Comparison of ENCODE assay signal across 31 cellular contexts in genomic region chr3:110789315-110789714, GRCh38.
A peak's percentile ranks its signal among the peaks of the same experiment; 100 is the strongest.
DNase-seq lines count a peak whose midpoint lies in the region; ATAC-seq and TF ChIP-seq lines count a peak whose summit lies in the region.
"Had no signal": no experiment of that assay in that cellular context is flagged by ENCODE, and none has a peak within 500 bp of the region (broad histone marks: within the 10 kb centered on the region; RNA-seq: fewer than 3 reads in every experiment).

No MANE protein-coding gene starts in this region.

- H3K9ac ChIP-seq in GM23248, result no peak overlapping the region
- H3K9ac ChIP-seq: BLaER1 treated with 17β-estradiol and CSF1 and Interleukin-3, amounts not matched to agents 10 nM and 100 nM had no signal

- H3K4me3 ChIP-seq in ACC112 (ENCODE audit: low read depth, low read length) (no peak overlapping the region), GM23248 (peak overlapping the region; percentile 29; the same call in 1 of the 2 replicates), astrocyte of the spinal cord (ENCODE audit: low read depth, low read length) (no peak overlapping the region), fibroblast of the aortic adventitia (ENCODE audit: low read depth, low read length) (no peak overlapping the region), left lung (no peak overlapping the region), right cardiac atrium (ENCODE audit: low read length) (no peak overlapping the region)
- H3K4me3 ChIP-seq: BLaER1 treated with 17β-estradiol and CSF1 and Interleukin-3, amounts not matched to agents 10 nM and 100 nM; breast epithelium; hepatocyte; left ventricle myocardium inferior; ovary; spleen; suprapubic skin had no signal

- H3K27ac ChIP-seq in ACC112 (ENCODE audit: low read depth, low read length) (peak overlapping the region; percentile 34), GM23248 (peak overlapping the region; percentile 58), left lung (no peak overlapping the region), right cardiac atrium (ENCODE audit: low read length) (no peak overlapping the region)
- H3K27ac ChIP-seq: BLaER1 treated with 17β-estradiol and CSF1 and Interleukin-3, amounts not matched to agents 10 nM and 100 nM; breast epithelium; foreskin keratinocyte; hepatocyte; left ventricle myocardium inferior; ovary; spleen; suprapubic skin had no signal

- H3K4me2 ChIP-seq in GM23248 (ENCODE audit: unreplicated experiment), result peak overlapping the region; percentile 50
- H3K4me2 ChIP-seq: BLaER1 treated with 17β-estradiol and CSF1 and Interleukin-3, amounts not matched to agents 10 nM and 100 nM; hepatocyte had no signal

- intact Hi-C loops in left lung (cut with DNase I), result no loop called here
- intact Hi-C loops in right cardiac atrium (cut with DNase I), result no loop called here

- WGBS in GM23248 (ENCODE audit: low coverage in 1 of 2, low lambda C conversion rate in 2 of 2, missing lambda C conversion rate in 2 of 2), 2 experiments, result 4 to 13% methylated on average over 2 of the region's 2 CpGs
- whole genome bisulfite sequencing in right cardiac atrium, result 83% methylated on average over 2 of the region's 2 CpGs

- H2AFZ ChIP-seq in ACC112 (ENCODE audit: low read length, unreplicated experiment) (peak overlapping the region; percentile 14), GM23248 (peak overlapping the region; percentile 58)
- H2AFZ ChIP-seq: hepatocyte had no signal

- H4K20me1 ChIP-seq in GM23248 (ENCODE audit: insufficient read depth), result no peaks in the 10 kb centered on the region
- H4K20me1 ChIP-seq: BLaER1 treated with 17β-estradiol and CSF1 and Interleukin-3, amounts not matched to agents 10 nM and 100 nM had no signal

- in situ Hi-C loops in GM23248 (cut with MboI) (no loop called here), astrocyte of the spinal cord (cut with HindIII; ENCODE audit: low sequenced_read_pairs) (no loop called here)

- no peaks in the 10 kb centered on the region for H3K27me3 ChIP-seq in ACC112 (ENCODE audit: insufficient read depth, low read length)
- H3K27me3 ChIP-seq in GM23248 (replicated peaks; ENCODE audit: insufficient read depth), result no peaks in the 10 kb centered on the region
- no peaks in the 10 kb centered on the region for H3K27me3 ChIP-seq in left lung
- H3K27me3 ChIP-seq in right cardiac atrium (ENCODE audit: control insufficient read depth, insufficient read depth), result no peaks in the 10 kb centered on the region
- H3K27me3 ChIP-seq: BLaER1 treated with 17β-estradiol and CSF1 and Interleukin-3, amounts not matched to agents 10 nM and 100 nM; breast epithelium; foreskin keratinocyte; hepatocyte; ovary; spleen; suprapubic skin had no signal

- ATAC-seq in HG03039 (IDR thresholded peaks at IDR 0.05; ENCODE audit: unreplicated experiment) (no peak), left lobe of liver (no peak), left lung (no peak), right cardiac atrium (no peak)
- ATAC-seq: foreskin keratinocyte; natural killer cell; stimulated activated memory B cell treated with anti-CD40 and anti-IgM and Interleukin-4, amounts not matched to agents 10 μg/mL and 1 μg/mL and 100 μg/mL, for 72 hours had no signal

- no peaks in the 10 kb centered on the region for H3K9me2 ChIP-seq in GM23248 (ENCODE audit: insufficient read depth)

- no peaks in the 10 kb centered on the region; the same call in 1 of the 2 replicates for H3K36me3 ChIP-seq in ACC112 (ENCODE audit: insufficient read depth, low read length)
- no peaks in the 10 kb centered on the region for H3K36me3 ChIP-seq in GM23248 (ENCODE audit: low read depth)
- H3K36me3 ChIP-seq in left lung, result no peaks in the 10 kb centered on the region
- H3K36me3 ChIP-seq: BLaER1 treated with 17β-estradiol and CSF1 and Interleukin-3, amounts not matched to agents 10 nM and 100 nM; left ventricle myocardium inferior; ovary; spleen; suprapubic skin had no signal

- peaks cover 22% of the 10 kb centered on the region for H3K4me1 ChIP-seq in ACC112 (ENCODE audit: control insufficient read depth, insufficient read depth, low read length, unreplicated experiment)
- H3K4me1 ChIP-seq in GM23248 (ENCODE audit: insufficient read depth), result peaks cover 39% of the 10 kb centered on the region
- H3K4me1 ChIP-seq in left lung, result no peaks in the 10 kb centered on the region
- H3K4me1 ChIP-seq in right cardiac atrium (ENCODE audit: control insufficient read depth, insufficient read depth, low read length), result no peaks in the 10 kb centered on the region
- H3K4me1 ChIP-seq: BLaER1 treated with 17β-estradiol and CSF1 and Interleukin-3, amounts not matched to agents 10 nM and 100 nM; breast epithelium; foreskin keratinocyte; left ventricle myocardium inferior; spleen; suprapubic skin had no signal

- TF ChIP-seq CTCF in astrocyte of the spinal cord (IDR thresholded peaks at IDR 0.05; ENCODE audit: low read depth, low read length) (no peak), fibroblast of the aortic adventitia (IDR thresholded peaks at IDR 0.05; ENCODE audit: insufficient read depth, low read length) (no peak), left lung (IDR thresholded peaks at IDR 0.05) (no peak)

- H3K79me2 ChIP-seq in ACC112 (ENCODE audit: control insufficient read depth, insufficient read depth, low read length, unreplicated experiment) (no peaks in the 10 kb centered on the region), GM23248 (ENCODE audit: insufficient read depth) (no peaks in the 10 kb centered on the region)
- H3K79me2 ChIP-seq: hepatocyte had no signal

- peaks cover 15% of the 10 kb centered on the region for H3F3A ChIP-seq in GM23248 (ENCODE audit: insufficient read depth)

- peak; percentile 74 for DNase-seq in GM23248
- peak; percentile 59 for DNase-seq in astrocyte of the spinal cord (ENCODE audit: low read depth, low spot score)
- DNase-seq in fibroblast of the aortic adventitia (ENCODE audit: low read depth), result peak; percentile 70
- DNase-seq in left lobe of liver (ENCODE audit: low spot score), result no peak
- DNase-seq in left lung, result no peak
- DNase-seq in right cardiac atrium, result no peak
- DNase-seq: activated B cell treated with CpG ODN at 0.5 μM for 24 hours; activated CD4-positive, alpha-beta memory T cell treated with anti-CD3 and anti-CD28 coated beads, Interleukin-2, amount 10 ng/mL, durations not matched to agents 7 days and 5 days; activated effector memory CD4-positive, alpha-beta T cell treated with anti-CD3 and anti-CD28 coated beads, Interleukin-2, amount 50 U/mL, for 16 hours; cortex of kidney; foreskin keratinocyte; KBM-7; left ventricle myocardium inferior; natural killer cell; NCI-H1694 treated with DMSO at 0.1 percent for 48 hours; NCI-H2171 treated with DMSO at 0.1 percent for 48 hours; NCI-H524 treated with DMSO at 0.1 percent for 48 hours; NK-92 treated with Interleukin-12 subunit alpha and Interleukin-12 subunit beta, amount 100 ng/mL, for 24 hours; ovary; retina; SHP77; spleen; stimulated activated CD4-positive, alpha-beta T cell treated with anti-CD3 and anti-CD28 coated beads, Interleukin-2, amount 100 ng/mL, for 48 hours; SW 1271 had no signal

- H3K9me3 ChIP-seq in GM23248 (ENCODE audit: low read depth) (no peaks in the 10 kb centered on the region), left lung (peaks cover 0 to 7% of the 10 kb centered on the region in 2 donors), right cardiac atrium (ENCODE audit: control insufficient read depth, low read length) (no peaks in the 10 kb centered on the region)
- H3K9me3 ChIP-seq: breast epithelium, ovary had no signal

Comparison
In these comparisons a context has a peak if more than half of its experiments do, and no peak if none do; other contexts are left out.
1. H3K27ac ChIP-seq: peak in ACC112 (single experiment) and GM23248 (single experiment); none in left lung (0 of 2) and right cardiac atrium (single experiment).
2. DNase-seq: peak in GM23248 (single experiment), astrocyte of the spinal cord (single experiment) and fibroblast of the aortic adventitia (single experiment); none in left lobe of liver (single experiment), left lung (0 of 2) and right cardiac atrium (0 of 3).